Comparison of ENCODE assay signal across 21 cellular contexts in genomic region chr11:45685976-45686375, GRCh38. TPM values are rescaled to one million over a fixed set of nuclear protein-coding genes. Genes with fewer than 3 reads are reported as not detected.
A peak's percentile ranks its signal among the peaks of the same experiment; 100 is the strongest.
DNase-seq lines count a peak whose midpoint lies in the region; ATAC-seq and TF ChIP-seq lines count a peak whose summit lies in the region.
"Had no signal": no experiment of that assay in that cellular context is flagged by ENCODE, and none has a peak within 500 bp of the region (broad histone marks: within the 10 kb centered on the region; RNA-seq: fewer than 3 reads in every experiment).

No MANE protein-coding gene starts in this region.

- H3K4me3 ChIP-seq in DND-41 (ENCODE audit: low read depth in 1 of 2, low read length in 2 of 2) (no peak overlapping the region), trophoblast cell (ENCODE audit: low read depth, low read length) (no peak overlapping the region), OCI-LY7 (ENCODE audit: low read depth, low read length, poor library complexity, severe bottlenecking) (no peak overlapping the region)
- H3K4me3 ChIP-seq: BLaER1 had no signal

- WGBS in trophoblast cell (ENCODE audit: extremely low coverage, insufficient coverage, insufficient read length), result no CpG with 5 or more reads among the region's 4 CpGs

- H3K36me3 ChIP-seq in DND-41 (ENCODE audit: insufficient read depth, low read length) (no peaks in the 10 kb centered on the region), trophoblast cell (ENCODE audit: control insufficient read depth in 1 of 2, insufficient read depth in 2 of 2, low read length in 2 of 2) (no peaks in the 10 kb centered on the region), OCI-LY7 (ENCODE audit: insufficient read depth, low read length) (no peaks in the 10 kb centered on the region)
- H3K36me3 ChIP-seq: BE2C, BLaER1 had no signal

- H4K91ac ChIP-seq in trophoblast cell (ENCODE audit: low read depth, low read length), result no peak overlapping the region

- no peak overlapping the region for H3K23ac ChIP-seq in trophoblast cell (ENCODE audit: low read length)

- peak overlapping the region; percentile 84 for H2BK12ac ChIP-seq in trophoblast cell (ENCODE audit: low read length)

- ATAC-seq in DND-41 (ENCODE audit: insufficient read depth, low read depth) (no peak), HG03565 (IDR thresholded peaks at IDR 0.05; ENCODE audit: unreplicated experiment) (no peak)

- no peak overlapping the region for H3K4ac ChIP-seq in trophoblast cell (ENCODE audit: low read depth, low read length)

- POLR2A ChIA-PET in OCI-LY7 (lab: Charles Lee), result interaction anchor here (0.6 kb wide), 1 partner anchor 9 kb away, joined by 4 read pairs; no protein-coding TSS in a partner anchor

- H3K9ac ChIP-seq in DND-41 (ENCODE audit: low read depth, low read length), result no peak overlapping the region
- no peak overlapping the region for H3K9ac ChIP-seq in trophoblast cell (ENCODE audit: low read length)
- H3K9ac ChIP-seq: BLaER1 had no signal

- no peak overlapping the region for H3K27ac Mint-ChIP-seq in endothelial cell (ENCODE audit: unreplicated experiment)
- H3K27ac Mint-ChIP-seq: CD14-positive monocyte; CD4-positive, CD25-positive, alpha-beta regulatory T cell; CD8-positive, alpha-beta memory T cell had no signal

- DNase-seq in DND-41, result no peak
- DNase-seq in islet precursor cell, result peak; percentile 72
- no peak for DNase-seq in trophoblast cell
- no peak for DNase-seq in OCI-LY7 (ENCODE audit: low spot score)
- DNase-seq in endothelial cell (ENCODE audit: low spot score), result no peak
- DNase-seq: 8988T; ACHN; BE2C; C1 segment of cervical spinal cord; CD4-positive, alpha-beta memory T cell; CD4-positive, CD25-positive, alpha-beta regulatory T cell; CD8-positive, alpha-beta memory T cell; COR-L47; DMS 273 treated with DMSO at 0.1 percent for 48 hours; DMS153; DMS53; DMS79; GF-D8 had no signal

- H4K12ac ChIP-seq in trophoblast cell (ENCODE audit: low read depth, low read length), result no peak overlapping the region

- no peak for TF ChIP-seq CTCF in DND-41 (IDR thresholded peaks at IDR 0.05; ENCODE audit: borderline replicate concordance, extremely low read depth, low read length, poor library complexity, severe bottlenecking)
- no peak for TF ChIP-seq CTCF in OCI-LY7 (conservative IDR thresholded peaks at IDR 0.05; ENCODE audit: low read length)
- no peak for TF ChIP-seq CTCF in endothelial cell (IDR thresholded peaks at IDR 0.05; ENCODE audit: unreplicated experiment)

- H4K8ac ChIP-seq in trophoblast cell (ENCODE audit: low read depth, low read length), result no peak overlapping the region

- H3K27ac ChIP-seq in DND-41 (ENCODE audit: low read length), result 0 out of 2 replicates have a peak overlapping the region, but pooled peaks have one; percentile 9
- peak overlapping the region; percentile 79 for H3K27ac ChIP-seq in trophoblast cell (ENCODE audit: low read depth, low read length)
- H3K27ac ChIP-seq in OCI-LY7 (ENCODE audit: low read depth, low read length, poor library complexity, severe bottlenecking), result no peak overlapping the region
- H3K27ac ChIP-seq: BLaER1 had no signal

- no peak overlapping the region for H2AK5ac ChIP-seq in trophoblast cell (ENCODE audit: low read length)

- no peaks in the 10 kb centered on the region for H3K9me3 ChIP-seq in DND-41 (ENCODE audit: insufficient read depth, low read length, severe bottlenecking)
- no peaks in the 10 kb centered on the region for H3K9me3 ChIP-seq in trophoblast cell (ENCODE audit: insufficient read depth, low read depth, low read length)
- no peaks in the 10 kb centered on the region for H3K9me3 ChIP-seq in OCI-LY7 (ENCODE audit: low read length)
- H3K9me3 ChIP-seq: BE2C, BLaER1 had no signal

- H3K9me3 Mint-ChIP-seq in endothelial cell (ENCODE audit: unreplicated experiment), result no peaks in the 10 kb centered on the region
- H3K9me3 Mint-ChIP-seq: CD4-positive, alpha-beta memory T cell; CD8-positive, alpha-beta memory T cell had no signal

- BruUV-seq in OCI-LY7 (replicated peaks; lab: Mats Ljungman, UMichigan), result no TSS peak

- peaks cover 9% of the 10 kb centered on the region for H3K79me1 ChIP-seq in trophoblast cell (ENCODE audit: low read length)

- H3K27me3 ChIP-seq in DND-41 (ENCODE audit: insufficient read depth, low read length, poor library complexity) (peaks cover 5% of the 10 kb centered on the region), trophoblast cell (ENCODE audit: insufficient read depth, low read length) (no peaks in the 10 kb centered on the region)
- H3K27me3 ChIP-seq: BE2C, BLaER1 had no signal

- H3K4me1 Mint-ChIP-seq in endothelial cell (ENCODE audit: unreplicated experiment), result peaks cover 12% of the 10 kb centered on the region
- H3K4me1 Mint-ChIP-seq: CD4-positive, alpha-beta memory T cell; CD8-positive, alpha-beta memory T cell had no signal

- no peak overlapping the region for H3K14ac ChIP-seq in trophoblast cell (ENCODE audit: low read length)

- no peaks in the 10 kb centered on the region for H3K9me2 ChIP-seq in OCI-LY7 (ENCODE audit: insufficient read depth, low read length)

- no peaks in the 10 kb centered on the region for H3K36me3 Mint-ChIP-seq in endothelial cell (ENCODE audit: low read depth, unreplicated experiment)
- H3K36me3 Mint-ChIP-seq: CD14-positive monocyte; CD4-positive, alpha-beta memory T cell; CD4-positive, CD25-positive, alpha-beta regulatory T cell; CD8-positive, alpha-beta memory T cell had no signal

- H4K20me1 ChIP-seq in DND-41 (ENCODE audit: insufficient read depth, low read length) (no peaks in the 10 kb centered on the region), OCI-LY7 (ENCODE audit: insufficient read depth, low read length) (no peaks in the 10 kb centered on the region)
- H4K20me1 ChIP-seq: BLaER1 had no signal

- H3K79me2 ChIP-seq in DND-41 (ENCODE audit: insufficient read depth, low read length) (no peaks in the 10 kb centered on the region), trophoblast cell (ENCODE audit: control insufficient read depth, insufficient read depth, low read length, poor library complexity) (no peaks in the 10 kb centered on the region), OCI-LY7 (ENCODE audit: insufficient read depth, low read depth, low read length) (no peaks in the 10 kb centered on the region)

- H3K4me1 ChIP-seq in DND-41 (ENCODE audit: insufficient read depth, low read length) (peaks cover 54% of the 10 kb centered on the region), trophoblast cell (ENCODE audit: control insufficient read depth in 1 of 2, insufficient read depth in 2 of 2, low read length in 2 of 2) (peaks cover 23 to 25% of the 10 kb centered on the region in 2 experiments), OCI-LY7 (ENCODE audit: insufficient read depth, low read length, poor library complexity, severe bottlenecking) (no peaks in the 10 kb centered on the region)
- H3K4me1 ChIP-seq: BLaER1 had no signal

- H2AFZ ChIP-seq in DND-41 (ENCODE audit: low read depth, low read length) (no peak overlapping the region), trophoblast cell (ENCODE audit: insufficient read depth, low read length, poor library complexity) (no peak overlapping the region), OCI-LY7 (ENCODE audit: low read length) (no peak overlapping the region)

- H3K4me2 ChIP-seq in DND-41 (ENCODE audit: insufficient read depth, low read length) (no peak overlapping the region), trophoblast cell (ENCODE audit: low read length) (peak overlapping the region; percentile 37), OCI-LY7 (ENCODE audit: low read length) (no peak overlapping the region)
- H3K4me2 ChIP-seq: BLaER1 had no signal

- H3K4me3 Mint-ChIP-seq in endothelial cell (ENCODE audit: unreplicated experiment), result no peak overlapping the region
- H3K4me3 Mint-ChIP-seq: CD14-positive monocyte; CD4-positive, alpha-beta memory T cell; CD4-positive, CD25-positive, alpha-beta regulatory T cell; CD8-positive, alpha-beta memory T cell had no signal

- intact Hi-C loops in OCI-LY7 (cut with micrococcal nuclease; ENCODE audit: unreplicated experiment), result no loop called here

- H3K27me3 Mint-ChIP-seq in endothelial cell (ENCODE audit: unreplicated experiment), result peaks cover 2% of the 10 kb centered on the region

- no peak overlapping the region for H3K18ac ChIP-seq in trophoblast cell (ENCODE audit: low read length)

- no peak overlapping the region for H2BK120ac ChIP-seq in trophoblast cell (ENCODE audit: insufficient read depth, low read length, poor library complexity)

- CTCF ChIA-PET in OCI-LY7 (lab: Charles Lee; ENCODE audit: unreplicated experiment), result no interaction called here

- peak overlapping the region; percentile 67 for H2BK5ac ChIP-seq in trophoblast cell (ENCODE audit: low read depth, low read length, poor library complexity)

RNA-seq across cellular contexts. Expression of gene CHST1, which starts 20.6 kb away (rescaled TPM):
- 2.3 and 2.4 TPM in 2 replicates for polyA plus RNA-seq in trophoblast cell (2013)
- total RNA-seq in OCI-LY7 (2014; rRNA removed; shearing (Covaris generic)), result not detected in 2 replicates
- total RNA-seq in OCI-LY7 (2022), result not detected in 2 replicates
- 275 TPM for total RNA-seq in endothelial cell (ENCODE audit: unreplicated experiment)
- total RNA-seq: CD4-positive, alpha-beta memory T cell had no signal
- polyA plus RNA-seq: CD14-positive monocyte; CD4-positive, alpha-beta memory T cell; CD8-positive, alpha-beta memory T cell had no signal

Comparison
In these comparisons a context has a peak if more than half of its experiments do, and no peak if none do; other contexts are left out.
1. RNA of gene CHST1, which starts 20.6 kb away (total RNA-seq): 275 TPM in endothelial cell (single experiment); not detected in OCI-LY7; every median in the first group is over 100 times any median in the second.